In the genomic region with DNA sequence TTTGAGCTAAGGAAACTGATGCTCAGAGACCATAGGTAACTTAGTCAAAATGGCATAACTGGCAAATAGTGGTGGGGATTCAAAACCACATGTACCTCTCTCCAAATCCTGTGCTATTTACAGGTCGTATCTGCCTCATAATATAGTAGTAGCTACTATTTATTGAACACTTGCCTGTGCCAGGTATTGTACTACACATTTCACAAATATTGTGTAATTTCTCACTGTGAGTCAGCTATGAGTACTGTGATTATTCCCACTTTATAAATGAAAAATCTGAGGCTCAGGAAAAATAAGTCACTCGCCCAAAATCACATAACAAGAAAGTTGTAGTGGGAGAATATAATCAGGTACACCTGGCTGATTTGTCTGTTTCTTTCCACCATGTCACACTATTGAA, we compare ENCODE assay signal across 25 cellular contexts.
"Had no signal": no experiment of that assay in that cellular context is flagged by ENCODE, and none has a peak within 500 bp of the region (broad histone marks: within the 10 kb centered on the region; RNA-seq: fewer than 3 reads in every experiment).

No MANE protein-coding gene starts in this region.

- H3K27ac Mint-ChIP-seq: memory B cell; naive thymus-derived CD4-positive, alpha-beta T cell; natural killer cell had no signal

- H3K4me1 Mint-ChIP-seq: memory B cell; naive thymus-derived CD4-positive, alpha-beta T cell; natural killer cell had no signal

- H3K4me1 ChIP-seq: esophagus squamous epithelium, gastrocnemius medialis, heart right ventricle, left lung, lower lobe of right lung had no signal

- H3K4me3 ChIP-seq: coronary artery, dorsolateral prefrontal cortex, esophagus squamous epithelium, gastrocnemius medialis, heart right ventricle, left lung, lower lobe of right lung had no signal

- H3K9me3 ChIP-seq: esophagus squamous epithelium, gastrocnemius medialis, lower lobe of right lung had no signal

- H3K27ac ChIP-seq: coronary artery, dorsolateral prefrontal cortex, epithelial cell of prostate, esophagus squamous epithelium, gastrocnemius medialis, heart right ventricle, left lung, lower lobe of right lung had no signal

- H3K27me3 Mint-ChIP-seq: memory B cell; naive thymus-derived CD4-positive, alpha-beta T cell had no signal

- ATAC-seq: esophagus mucosa; gastrocnemius medialis; heart right ventricle; left cardiac atrium; left lung; left ventricle myocardium superior; lower lobe of right lung; naive thymus-derived CD4-positive, alpha-beta T cell; natural killer cell had no signal

- H3K27me3 ChIP-seq: dorsolateral prefrontal cortex, esophagus squamous epithelium, gastrocnemius medialis, left lung had no signal

- H3K4me3 Mint-ChIP-seq: memory B cell; naive thymus-derived CD4-positive, alpha-beta T cell; natural killer cell had no signal

- DNase-seq: dermis blood vessel endothelial cell; dorsolateral prefrontal cortex; effector CD4-positive, alpha-beta T cell; effector memory CD4-positive, alpha-beta T cell; erythroblast; esophagus squamous epithelium; foreskin fibroblast; foreskin melanocyte; gastrocnemius medialis; glutamatergic neuron; head of caudate nucleus; heart right ventricle; hippocampal formation; left cardiac atrium; left lung; left ventricle myocardium superior; lower lobe of right lung; mesendoderm; midbrain; naive thymus-derived CD4-positive, alpha-beta T cell; natural killer cell had no signal

- H3K36me3 Mint-ChIP-seq: memory B cell; naive thymus-derived CD4-positive, alpha-beta T cell had no signal

- H3K36me3 ChIP-seq: esophagus squamous epithelium, gastrocnemius medialis, heart right ventricle, left lung, lower lobe of right lung had no signal
